ENCODE assay signal across 8 cellular contexts in genomic region chr5:172059661-172060100, GRCh38. TPM values are rescaled to one million over a fixed set of nuclear protein-coding genes. Genes with fewer than 3 reads are reported as not detected.
DNase-seq lines count a peak whose midpoint lies in the region; ATAC-seq, FAIRE-seq and TF ChIP-seq lines count a peak whose summit lies in the region.

No MANE protein-coding gene starts in this region.

- H3K4me3 ChIP-seq in WI38 (ENCODE audit: low read depth, low read length), result no peak overlapping the region

- TF ChIP-seq POLR2A in GM12891 (IDR thresholded peaks at IDR 0.05; ENCODE audit: low read depth, low read length), result no peak

- ATAC-seq in left lobe of liver, result peak; percentile 66
- no peak for ATAC-seq in HG02588 (IDR thresholded peaks at IDR 0.05; ENCODE audit: unreplicated experiment)

- FAIRE-seq in GM12891 (lab: Jason Lieb, UNC), result peak; percentile 55

- intact Hi-C loops in head of caudate nucleus (cut with DNase I), result no loop called here

- TF ChIP-seq CTCF in AG09319 (IDR thresholded peaks at IDR 0.05; ENCODE audit: low read depth, low read length) (peak; percentile 54), WI38 (IDR thresholded peaks at IDR 0.05; ENCODE audit: low read depth, low read length) (peak; percentile 43)

- no peak for DNase-seq in AG09319 (ENCODE audit: extremely low read depth, low read depth)
- no peak for DNase-seq in GM12891 (ENCODE audit: insufficient read length, low spot score)
- no peak for DNase-seq in left lobe of liver (ENCODE audit: low spot score)
- no peak for DNase-seq in medulla oblongata (ENCODE audit: extremely low spot score)
- DNase-seq in head of caudate nucleus, result no peak
- DNase-seq in NCI-H226, result no peak

TF ChIP-seq in GM12891, 5 proteins besides CTCF, POLR2A, EP300 and RAD21:
- TF ChIP-seq PAX5 (IDR thresholded peaks at IDR 0.05; ENCODE audit: insufficient read depth, low read length, severe bottlenecking) (no peak), POU2F2 (IDR thresholded peaks at IDR 0.05; ENCODE audit: low read depth, low read length) (no peak), POLR2AphosphoS5 (IDR thresholded peaks at IDR 0.05; ENCODE audit: low read depth, low read length) (no peak), TAF1 (IDR thresholded peaks at IDR 0.05; ENCODE audit: low read depth, low read length) (no peak), SPI1 (IDR thresholded peaks at IDR 0.05; ENCODE audit: low read depth, low read length) (no peak)

RNA-seq across cellular contexts. Expression of gene FBXW11, which starts 53.2 kb away (rescaled TPM):
- 17.4 TPM for polyA plus RNA-seq in GM12891 (2012; ENCODE audit: low read depth, missing spikeins)
- 21.9 TPM for total RNA-seq in left lobe of liver
